32 cellular contexts compared by ENCODE assay signal in genomic region chr13:109074853-109075252, GRCh38.
"Had no signal": no experiment of that assay in that cellular context is flagged by ENCODE, and none has a peak within 500 bp of the region (broad histone marks: within the 10 kb centered on the region; RNA-seq: fewer than 3 reads in every experiment).

No MANE protein-coding gene starts in this region.

- H3K27me3 ChIP-seq: adrenal gland, ascending aorta, body of pancreas, brain microvascular endothelial cell, breast epithelium, cardiac muscle cell had no signal

- H3K27ac ChIP-seq: adrenal gland, ascending aorta, body of pancreas, brain microvascular endothelial cell, breast epithelium, cardiac muscle cell had no signal

- H3K36me3 ChIP-seq: adrenal gland, ascending aorta, brain microvascular endothelial cell, breast epithelium, cardiac muscle cell had no signal

- DNase-seq: activated effector memory CD4-positive, alpha-beta T cell treated with anti-CD3 and anti-CD28 coated beads, Interleukin-2, amount 50 U/mL, for 16 hours; activated effector memory CD4-positive, alpha-beta T cell treated with Interleukin-2 at 50 U/mL for 16 hours; activated gamma-delta T cell; activated gamma-delta T cell treated with Interleukin-2 at 50 U/mL for 16 hours; activated naive CD4-positive, alpha-beta T cell; activated naive CD4-positive, alpha-beta T cell treated with anti-CD3 and anti-CD28 coated beads for 36 hours; activated naive CD4-positive, alpha-beta T cell treated with anti-CD3 and anti-CD28 coated beads, Interleukin-2, amount 10 ng/mL, durations not matched to agents 7 days and 5 days; activated naive CD4-positive, alpha-beta T cell treated with anti-CD3 and anti-CD28 coated beads, Interleukin-2, amount 50 U/mL, for 16 hours; activated naive CD4-positive, alpha-beta T cell treated with Interleukin-2 at 50 U/mL for 16 hours; activated naive CD8-positive, alpha-beta T cell treated with anti-CD3 and anti-CD28 coated beads for 36 hours; activated naive CD8-positive, alpha-beta T cell treated with anti-CD3 and anti-CD28 coated beads, Interleukin-2, amount 10 ng/mL, durations not matched to agents 7 days and 5 days; activated naive CD8-positive, alpha-beta T cell treated with anti-CD3 and anti-CD28 coated beads, Interleukin-2, amount 50 U/mL, for 24 hours; activated T-cell treated with anti-CD3 and anti-CD28 coated beads, Interleukin-2, amount 50 U/mL, for 24 hours; activated T-cell treated with anti-CD3 and anti-CD28 coated beads, Interleukin-2, amount 50 U/mL, for 4 hours; activated T-cell treated with anti-CD3 and anti-CD28 coated beads, Interleukin-2, amount 50 U/mL, for 48 hours; activated T-cell treated with anti-CD3 and anti-CD28 coated beads, Interleukin-2, amount 50 U/mL, for 72 hours; adrenal gland; amniotic stem cell; amygdala; anterior cingulate cortex; aorta; body of pancreas; brain microvascular endothelial cell; caudate nucleus; central memory CD4-positive, alpha-beta T cell; cerebellar nuclear complex had no signal

- ATAC-seq: activated naive CD4-positive, alpha-beta T cell treated with anti-CD3 and anti-CD28 coated beads, Interleukin-2, amount 50 U/mL, for 72 hours; activated naive CD8-positive, alpha-beta T cell treated with anti-CD3 and anti-CD28 coated beads, Interleukin-2, amount 50 U/mL, for 24 hours; activated T-cell treated with anti-CD3 and anti-CD28 coated beads, Interleukin-2, amount 50 U/mL, for 4 hours; activated T-cell treated with anti-CD3 and anti-CD28 coated beads, Interleukin-2, amount 50 U/mL, for 72 hours; activated T-helper 17 cell treated with anti-CD3 and anti-CD28 coated beads, Interleukin-2, amount 50 U/mL, for 72 hours; body of pancreas had no signal

- H3K9me3 ChIP-seq: adrenal gland, ascending aorta, body of pancreas, breast epithelium had no signal

- FAIRE-seq: astrocyte had no signal

- H3K4me3 ChIP-seq: adrenal gland, ascending aorta, body of pancreas, breast epithelium, cardiac muscle cell had no signal

- H3K4me1 ChIP-seq: adrenal gland, ascending aorta, body of pancreas, breast epithelium had no signal
